ENCODE assay signal across 8 cellular contexts in the genomic region with DNA sequence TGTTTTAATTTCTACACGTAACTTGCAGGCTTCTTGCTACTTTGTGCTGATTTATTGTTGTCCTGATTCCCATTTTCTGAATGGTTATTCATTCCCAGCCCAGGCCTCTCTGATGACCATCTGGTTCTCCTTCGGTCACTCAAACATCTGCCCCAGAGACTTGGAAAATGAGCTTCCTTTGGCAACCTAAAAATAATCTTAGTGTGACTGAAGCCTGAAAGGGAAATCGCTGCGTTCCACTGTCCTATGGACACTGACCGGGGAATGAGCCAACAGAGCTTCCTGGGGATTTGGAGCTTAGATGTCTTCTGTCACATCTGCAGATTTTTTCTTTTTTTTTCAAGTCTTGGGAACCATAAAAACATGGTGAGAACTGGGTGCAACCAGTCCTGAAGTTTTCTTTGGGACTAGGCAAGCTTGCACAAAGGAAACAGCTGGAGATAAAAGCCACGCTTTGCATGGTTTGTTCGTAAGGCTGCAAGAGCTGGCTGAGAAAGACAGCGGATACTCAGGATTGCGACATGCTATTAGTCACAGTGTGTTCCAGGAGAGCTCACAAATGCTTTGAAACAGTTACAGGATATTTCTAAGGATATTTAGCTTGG.
A peak's percentile ranks its signal among the peaks of the same experiment; 100 is the strongest.
DNase-seq lines count a peak whose midpoint lies in the region; ATAC-seq and TF ChIP-seq lines count a peak whose summit lies in the region.
"Had no signal": no experiment of that assay in that cellular context is flagged by ENCODE, and none has a peak within 500 bp of the region (broad histone marks: within the 10 kb centered on the region; RNA-seq: fewer than 3 reads in every experiment).

No MANE protein-coding gene starts in this region.

- peaks cover 0 to 5% of the 10 kb centered on the region in 2 donors for H3K4me1 ChIP-seq in breast epithelium

- TF ChIP-seq POLR2A in breast epithelium (IDR thresholded peaks at IDR 0.05) = no peak

- H3K36me3 ChIP-seq in breast epithelium = no peaks in the 10 kb centered on the region

- no peaks in the 10 kb centered on the region for H3K27me3 ChIP-seq in breast epithelium

- H3K4me3 ChIP-seq in breast epithelium = peak overlapping the region in 1 of 3 donors; percentile 1

- intact Hi-C loops in breast epithelium (cut with DNase I; ENCODE audit: low total_unique reads) = no loop called here

- peaks cover 4% of the 10 kb centered on the region for H3K4me1 Mint-ChIP-seq in activated T-cell treated with anti-CD3 and anti-CD28 coated beads, Interleukin-2, amount 50 U/mL, for 4 hours (ENCODE audit: low read depth)

- H3K27ac ChIP-seq in breast epithelium = peak overlapping the region; percentile 0 to 67
- H3K27ac ChIP-seq: VCaP had no signal

- H3K27me3 Mint-ChIP-seq in activated T-cell treated with anti-CD3 and anti-CD28 coated beads, Interleukin-2, amount 50 U/mL, for 4 hours (ENCODE audit: low read depth) = no peaks in the 10 kb centered on the region

- H3K9me3 Mint-ChIP-seq in activated T-cell treated with anti-CD3 and anti-CD28 coated beads, Interleukin-2, amount 50 U/mL, for 4 hours = no peaks in the 10 kb centered on the region

- no peaks in the 10 kb centered on the region for H3K36me3 Mint-ChIP-seq in activated T-cell treated with anti-CD3 and anti-CD28 coated beads, Interleukin-2, amount 50 U/mL, for 4 hours (ENCODE audit: insufficient read depth)

- DNase-seq in M059J (ENCODE audit: low read depth) (peak; percentile 98), breast epithelium (ENCODE audit: low spot score in 2 of 2) (peak in 1 of 2 donors; percentile 60), islet precursor cell (peak; percentile 89), superior temporal gyrus (ENCODE audit: extremely low spot score) (peak; percentile 81)
- DNase-seq in activated T-cell treated with anti-CD3 and anti-CD28 coated beads, Interleukin-2, amount 50 U/mL, for 4 hours = no peak

- no peak overlapping the region for H3K4me3 Mint-ChIP-seq in activated T-cell treated with anti-CD3 and anti-CD28 coated beads, Interleukin-2, amount 50 U/mL, for 4 hours

- H3K9me3 ChIP-seq in breast epithelium = no peaks in the 10 kb centered on the region

- TF ChIP-seq CTCF in breast epithelium (IDR thresholded peaks at IDR 0.05) = no peak

- ATAC-seq in GM18909 (IDR thresholded peaks at IDR 0.05; ENCODE audit: poor library complexity, unreplicated experiment) (no peak), HG02981 (IDR thresholded peaks at IDR 0.05; ENCODE audit: unreplicated experiment) (no peak)
- ATAC-seq in activated T-cell treated with anti-CD3 and anti-CD28 coated beads, Interleukin-2, amount 50 U/mL, for 4 hours = no peak
